Comparison of ENCODE assay signal across 1 cellular context in the genomic region with DNA sequence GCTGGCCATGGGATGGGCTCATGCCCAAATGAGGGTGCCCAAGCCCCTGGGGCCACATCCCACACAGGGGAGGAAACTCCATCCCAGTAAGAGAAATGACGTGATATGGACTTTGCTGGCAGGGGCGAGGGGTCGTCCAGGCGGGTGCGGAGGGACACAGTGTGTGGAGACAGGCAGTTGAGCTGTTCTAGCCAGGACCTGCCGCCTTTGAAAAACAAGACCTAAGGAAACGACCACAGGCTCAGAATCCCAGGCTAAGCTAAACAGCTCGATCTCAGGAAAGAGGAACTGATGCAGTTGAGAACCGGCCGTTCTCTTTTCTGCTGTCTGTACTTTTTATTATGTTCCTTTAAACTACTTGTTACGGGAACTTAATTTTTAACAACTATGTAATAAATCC.
TF ChIP-seq lines count a peak whose summit lies in the region.

No MANE protein-coding gene starts in this region.

TF ChIP-seq in HepG2, 621 proteins besides CTCF, POLR2A, EP300 and RAD21:
- TF ChIP-seq, protein P1, sequence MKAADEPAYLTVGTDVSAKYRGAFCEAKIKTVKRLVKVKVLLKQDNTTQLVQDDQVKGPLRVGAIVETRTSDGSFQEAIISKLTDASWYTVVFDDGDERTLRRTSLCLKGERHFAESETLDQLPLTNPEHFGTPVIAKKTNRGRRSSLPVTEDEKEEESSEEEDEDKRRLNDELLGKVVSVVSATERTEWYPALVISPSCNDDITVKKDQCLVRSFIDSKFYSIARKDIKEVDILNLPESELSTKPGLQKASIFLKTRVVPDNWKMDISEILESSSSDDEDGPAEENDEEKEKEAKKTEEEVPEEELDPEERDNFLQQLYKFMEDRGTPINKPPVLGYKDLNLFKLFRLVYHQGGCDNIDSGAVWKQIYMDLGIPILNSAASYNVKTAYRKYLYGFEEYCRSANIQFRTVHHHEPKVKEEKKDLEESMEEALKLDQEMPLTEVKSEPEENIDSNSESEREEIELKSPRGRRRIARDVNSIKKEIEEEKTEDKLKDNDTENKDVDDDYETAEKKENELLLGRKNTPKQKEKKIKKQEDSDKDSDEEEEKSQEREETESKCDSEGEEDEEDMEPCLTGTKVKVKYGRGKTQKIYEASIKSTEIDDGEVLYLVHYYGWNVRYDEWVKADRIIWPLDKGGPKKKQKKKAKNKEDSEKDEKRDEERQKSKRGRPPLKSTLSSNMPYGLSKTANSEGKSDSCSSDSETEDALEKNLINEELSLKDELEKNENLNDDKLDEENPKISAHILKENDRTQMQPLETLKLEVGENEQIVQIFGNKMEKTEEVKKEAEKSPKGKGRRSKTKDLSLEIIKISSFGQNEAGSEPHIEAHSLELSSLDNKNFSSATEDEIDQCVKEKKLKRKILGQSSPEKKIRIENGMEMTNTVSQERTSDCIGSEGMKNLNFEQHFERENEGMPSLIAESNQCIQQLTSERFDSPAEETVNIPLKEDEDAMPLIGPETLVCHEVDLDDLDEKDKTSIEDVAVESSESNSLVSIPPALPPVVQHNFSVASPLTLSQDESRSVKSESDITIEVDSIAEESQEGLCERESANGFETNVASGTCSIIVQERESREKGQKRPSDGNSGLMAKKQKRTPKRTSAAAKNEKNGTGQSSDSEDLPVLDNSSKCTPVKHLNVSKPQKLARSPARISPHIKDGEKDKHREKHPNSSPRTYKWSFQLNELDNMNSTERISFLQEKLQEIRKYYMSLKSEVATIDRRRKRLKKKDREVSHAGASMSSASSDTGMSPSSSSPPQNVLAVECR (CRISPR knock-in tag; IDR thresholded peaks at IDR 0.05; ENCODE audit: borderline replicate concordance), result 0 out of 2 replicates have a peak, but pooled peaks have one; percentile 7
- TF ChIP-seq MZF1 (CRISPR knock-in tag; IDR thresholded peaks at IDR 0.05; ENCODE audit: borderline replicate concordance), result no peak
- TF ChIP-seq ZNF441 (CRISPR knock-in tag; IDR thresholded peaks at IDR 0.05; ENCODE audit: borderline replicate concordance), result no peak
- TF ChIP-seq, protein P2, sequence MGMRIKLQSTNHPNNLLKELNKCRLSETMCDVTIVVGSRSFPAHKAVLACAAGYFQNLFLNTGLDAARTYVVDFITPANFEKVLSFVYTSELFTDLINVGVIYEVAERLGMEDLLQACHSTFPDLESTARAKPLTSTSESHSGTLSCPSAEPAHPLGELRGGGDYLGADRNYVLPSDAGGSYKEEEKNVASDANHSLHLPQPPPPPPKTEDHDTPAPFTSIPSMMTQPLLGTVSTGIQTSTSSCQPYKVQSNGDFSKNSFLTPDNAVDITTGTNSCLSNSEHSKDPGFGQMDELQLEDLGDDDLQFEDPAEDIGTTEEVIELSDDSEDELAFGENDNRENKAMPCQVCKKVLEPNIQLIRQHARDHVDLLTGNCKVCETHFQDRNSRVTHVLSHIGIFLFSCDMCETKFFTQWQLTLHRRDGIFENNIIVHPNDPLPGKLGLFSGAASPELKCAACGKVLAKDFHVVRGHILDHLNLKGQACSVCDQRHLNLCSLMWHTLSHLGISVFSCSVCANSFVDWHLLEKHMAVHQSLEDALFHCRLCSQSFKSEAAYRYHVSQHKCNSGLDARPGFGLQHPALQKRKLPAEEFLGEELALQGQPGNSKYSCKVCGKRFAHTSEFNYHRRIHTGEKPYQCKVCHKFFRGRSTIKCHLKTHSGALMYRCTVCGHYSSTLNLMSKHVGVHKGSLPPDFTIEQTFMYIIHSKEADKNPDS (CRISPR knock-in tag; IDR thresholded peaks at IDR 0.05), result no peak
- no peak for TF ChIP-seq SIN3A (IDR thresholded peaks at IDR 0.05; ENCODE audit: borderline replicate concordance, low read depth, low read length)
- TF ChIP-seq NCOA2 (CRISPR knock-in tag; IDR thresholded peaks at IDR 0.05), result no peak
- no peak for TF ChIP-seq ZNF589 (CRISPR knock-in tag; conservative IDR thresholded peaks at IDR 0.05)
- TF ChIP-seq, protein P3, sequence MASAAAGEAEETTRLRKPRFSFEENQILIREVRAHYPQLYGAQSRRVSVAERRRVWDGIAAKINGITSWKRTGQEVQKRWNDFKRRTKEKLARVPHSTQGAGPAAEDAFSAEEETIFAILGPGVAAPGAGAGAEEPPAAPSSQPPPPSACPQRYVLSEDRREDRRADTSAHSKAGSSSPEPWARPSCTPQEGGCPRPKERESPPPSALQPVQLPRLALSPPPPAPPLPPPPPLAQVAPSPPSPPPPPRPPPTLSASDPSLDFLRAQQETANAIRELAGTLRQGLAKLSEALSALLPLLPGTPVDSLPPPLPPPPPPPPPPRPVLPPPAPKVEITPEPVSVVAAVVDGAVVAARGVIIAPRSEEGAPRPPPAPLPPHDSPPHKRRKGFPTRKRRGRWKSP (CRISPR knock-in tag; IDR thresholded peaks at IDR 0.05), result no peak
